ENCODE assay signal across 1 cellular context in the genomic region with DNA sequence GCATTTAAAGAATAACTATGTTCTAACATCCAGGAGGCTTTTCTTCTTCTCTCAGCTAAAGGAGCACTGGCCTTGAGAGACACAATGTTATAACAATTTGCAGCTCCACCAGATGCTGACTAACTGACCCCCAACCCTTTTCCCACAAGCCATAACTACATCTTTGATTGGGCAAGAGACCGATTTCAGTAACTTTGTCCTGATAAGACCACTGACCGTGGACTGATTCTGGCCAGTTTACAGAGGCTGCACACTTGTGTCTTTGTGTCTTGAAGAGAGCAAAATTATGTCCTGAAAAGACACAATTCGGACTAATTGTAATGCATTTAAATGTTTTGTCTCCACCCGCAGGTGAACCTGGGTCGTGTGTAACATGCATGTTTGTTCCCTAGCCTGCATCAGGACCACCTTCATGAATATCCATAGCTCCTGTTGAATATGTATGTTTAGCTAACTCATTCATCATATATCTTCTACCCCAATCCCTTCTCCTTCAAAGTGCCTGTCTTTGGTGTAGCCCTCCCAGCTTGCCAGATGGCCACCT.
TF ChIP-seq lines count a peak whose summit lies in the region.

No MANE protein-coding gene starts in this region.

TF ChIP-seq in GM23338, 12 proteins besides CTCF, POLR2A, EP300 and RAD21 (continued from another document):
- no peak for TF ChIP-seq ZNF462 (CRISPR knock-in tag; IDR thresholded peaks at IDR 0.05)
TF ChIP-seq in GM23338: peak in this region for 0.
